1 cellular context compared by ENCODE assay signal in genomic region chr21:42525228-42525604, GRCh38.
TF ChIP-seq lines count a peak whose summit lies in the region.

No MANE protein-coding gene starts in this region.

TF ChIP-seq in GM12878, 131 proteins besides CTCF, POLR2A, EP300 and RAD21 (continued from another document):
- no peak for TF ChIP-seq SRF (IDR thresholded peaks at IDR 0.05; ENCODE audit: low read depth in 2 of 2, low read length in 2 of 2)
- TF ChIP-seq ZBTB40 (IDR thresholded peaks at IDR 0.05; ENCODE audit: borderline replicate concordance), result no peak
- TF ChIP-seq BHLHE40 (IDR thresholded peaks at IDR 0.05; ENCODE audit: borderline replicate concordance in 1 of 2, low read depth in 2 of 2, low read length in 1 of 2), result no peak
- TF ChIP-seq CHD2 (IDR thresholded peaks at IDR 0.05; ENCODE audit: borderline replicate concordance, low read depth, low read length), result no peak
- TF ChIP-seq CHD1 (IDR thresholded peaks at IDR 0.05; ENCODE audit: low read depth, low read length), result 0 out of 2 replicates have a peak, but pooled peaks have one; percentile 27
- TF ChIP-seq CBFB (IDR thresholded peaks at IDR 0.05; ENCODE audit: low read depth), result no peak
